ENCODE assay signal across 13 cellular contexts in the genomic region with DNA sequence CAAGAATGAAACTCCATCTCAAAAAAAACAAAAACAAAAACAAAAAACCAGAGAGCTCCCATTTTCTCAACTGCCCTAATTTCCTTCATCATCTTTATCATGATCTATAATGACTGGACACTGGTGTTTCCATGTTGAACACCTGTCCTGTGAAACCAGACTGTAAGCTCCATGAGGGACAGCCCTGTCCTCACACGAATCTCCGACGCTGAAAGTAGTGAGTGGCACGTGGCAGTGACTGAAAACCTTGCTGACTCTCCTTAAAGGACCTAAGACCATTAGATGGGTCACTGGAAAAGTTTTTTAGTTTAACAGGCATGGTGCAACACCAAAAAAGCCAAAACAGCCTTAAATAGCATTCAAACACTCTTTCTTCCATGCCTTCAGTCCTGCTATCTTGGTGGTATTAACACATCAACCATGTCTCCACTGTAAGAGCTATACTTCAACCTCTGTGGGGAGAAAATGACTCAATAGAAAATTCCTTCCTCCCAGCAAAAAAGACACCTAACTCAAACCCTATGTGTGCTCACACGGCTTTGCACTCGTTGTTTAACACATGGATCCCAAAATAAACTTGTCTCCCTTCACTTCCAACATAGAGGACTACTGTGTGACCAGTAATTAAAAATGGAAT. TPM values are rescaled to one million over a fixed set of nuclear protein-coding genes. Genes with fewer than 3 reads are reported as not detected.
DNase-seq lines count a peak whose midpoint lies in the region; ATAC-seq and TF ChIP-seq lines count a peak whose summit lies in the region.
"Had no signal": no experiment of that assay in that cellular context is flagged by ENCODE, and none has a peak within 500 bp of the region (broad histone marks: within the 10 kb centered on the region; RNA-seq: fewer than 3 reads in every experiment).

No MANE protein-coding gene starts in this region.

- H3K9me3 ChIP-seq in smooth muscle cell (replicated peaks; ENCODE audit: low read depth) = no peaks in the 10 kb centered on the region
- H3K9me3 ChIP-seq: Peyer's patch had no signal

- H3K9me3 Mint-ChIP-seq in activated T-cell treated with anti-CD3 and anti-CD28 coated beads, Interleukin-2, amount 50 U/mL, for 24 hours = peaks cover 3% of the 10 kb centered on the region

- 54% methylated on average over 6 of the region's 6 CpGs for WGBS in smooth muscle cell (ENCODE audit: low lambda C conversion rate)

- H3K4me3 ChIP-seq in fibroblast of mammary gland (ENCODE audit: control insufficient read depth, low read depth, low read length) = no peak overlapping the region
- peak overlapping the region; percentile 14 for H3K4me3 ChIP-seq in smooth muscle cell
- H3K4me3 ChIP-seq: Peyer's patch had no signal

- H3K27ac Mint-ChIP-seq in activated T-cell treated with anti-CD3 and anti-CD28 coated beads, Interleukin-2, amount 50 U/mL, for 24 hours = peak overlapping the region; percentile 89

- peak overlapping the region; percentile 66 for H3K27ac ChIP-seq in smooth muscle cell (ENCODE audit: low read depth)
- H3K27ac ChIP-seq: Peyer's patch had no signal

- H3K36me3 Mint-ChIP-seq in activated T-cell treated with anti-CD3 and anti-CD28 coated beads, Interleukin-2, amount 50 U/mL, for 24 hours (ENCODE audit: low read depth) = peaks cover 29% of the 10 kb centered on the region

- no peaks in the 10 kb centered on the region for H4K20me1 ChIP-seq in smooth muscle cell (ENCODE audit: low read depth)

- H3K4me1 Mint-ChIP-seq in activated T-cell treated with anti-CD3 and anti-CD28 coated beads, Interleukin-2, amount 50 U/mL, for 24 hours (ENCODE audit: low read depth) = peaks cover 57% of the 10 kb centered on the region

- H3K27me3 Mint-ChIP-seq in activated T-cell treated with anti-CD3 and anti-CD28 coated beads, Interleukin-2, amount 50 U/mL, for 24 hours = no peaks in the 10 kb centered on the region

- ATAC-seq in SK-N-SH treated with all-trans-retinoic acid at 6 μM for 48 hours (peak; percentile 52), HG03439 (IDR thresholded peaks at IDR 0.05; ENCODE audit: unreplicated experiment) (no peak)

- no peak for TF ChIP-seq CTCF in fibroblast of mammary gland (conservative IDR thresholded peaks at IDR 0.05; ENCODE audit: control insufficient read depth, insufficient read depth, low read depth, low read length)
- no peak for TF ChIP-seq CTCF in smooth muscle cell (IDR thresholded peaks at IDR 0.05; ENCODE audit: borderline replicate concordance, insufficient read depth, poor library complexity, severe bottlenecking)

- DNase-seq in activated T-cell treated with anti-CD3 and anti-CD28 coated beads, Interleukin-2, amount 50 U/mL, for 24 hours = no peak
- DNase-seq in activated T-cell treated with anti-CD3 and anti-CD28 coated beads for 4 hours (no peak), fibroblast of mammary gland (ENCODE audit: low read depth) (peak; percentile 81), smooth muscle cell (lab: John Stamatoyannopoulos, UW; ENCODE audit: unreplicated experiment) (no peak), NCI-H446 treated with DMSO at 0.1 percent for 48 hours (lab: John Stamatoyannopoulos, UW) (no peak), D341Med (ENCODE audit: low spot score) (no peak)
- DNase-seq: ACHN; activated gamma-delta T cell treated with Interleukin-2 at 50 U/mL for 16 hours; Karpas-422; Peyer's patch; stimulated activated CD4-positive, alpha-beta T cell treated with anti-CD3 and anti-CD28 coated beads, Interleukin-12 subunit alpha, Interleukin-12 subunit beta, amount 100 ng/mL, for 4 hours had no signal

- H3K4me2 ChIP-seq in smooth muscle cell = no peak overlapping the region

- H3K79me2 ChIP-seq in smooth muscle cell (ENCODE audit: low read depth) = peaks cover 57% of the 10 kb centered on the region

- H2AFZ ChIP-seq in smooth muscle cell (ENCODE audit: low read depth) = no peak overlapping the region

- peaks cover 25% of the 10 kb centered on the region for H3F3A ChIP-seq in smooth muscle cell (ENCODE audit: low read depth)

- H3K36me3 ChIP-seq in smooth muscle cell (ENCODE audit: low read depth) = peaks cover 4% of the 10 kb centered on the region

- H3K4me1 ChIP-seq in smooth muscle cell (ENCODE audit: low read depth) = peaks cover 18% of the 10 kb centered on the region

- no peak overlapping the region for H3K9ac ChIP-seq in smooth muscle cell (ENCODE audit: low read depth)

- H3K27me3 ChIP-seq in smooth muscle cell (ENCODE audit: low read depth) = no peaks in the 10 kb centered on the region
- H3K27me3 ChIP-seq: Peyer's patch had no signal

- peak overlapping the region; percentile 56 for H3K4me3 Mint-ChIP-seq in activated T-cell treated with anti-CD3 and anti-CD28 coated beads, Interleukin-2, amount 50 U/mL, for 24 hours

TF ChIP-seq in SK-N-SH treated with all-trans-retinoic acid at 6 μM for 48 hours, 23 proteins besides CTCF, POLR2A, EP300 and RAD21:
- no peak for TF ChIP-seq ZC3H10 (CRISPR knock-in tag; IDR thresholded peaks at IDR 0.05)
- TF ChIP-seq PPARA (CRISPR knock-in tag; IDR thresholded peaks at IDR 0.05; ENCODE audit: borderline replicate concordance) = no peak
- TF ChIP-seq ZNF565 (CRISPR knock-in tag; conservative IDR thresholded peaks at IDR 0.05; ENCODE audit: low read depth) = no peak
- no peak for TF ChIP-seq ARNTL (CRISPR knock-in tag; IDR thresholded peaks at IDR 0.05; ENCODE audit: borderline replicate concordance, low read depth)
- TF ChIP-seq TCF4 (CRISPR knock-in tag; IDR thresholded peaks at IDR 0.05; ENCODE audit: borderline replicate concordance) = no peak
- TF ChIP-seq RARB (CRISPR knock-in tag; IDR thresholded peaks at IDR 0.05) = no peak
- no peak for TF ChIP-seq BACH2 (CRISPR knock-in tag; IDR thresholded peaks at IDR 0.05; ENCODE audit: borderline replicate concordance)
- TF ChIP-seq, protein P1, sequence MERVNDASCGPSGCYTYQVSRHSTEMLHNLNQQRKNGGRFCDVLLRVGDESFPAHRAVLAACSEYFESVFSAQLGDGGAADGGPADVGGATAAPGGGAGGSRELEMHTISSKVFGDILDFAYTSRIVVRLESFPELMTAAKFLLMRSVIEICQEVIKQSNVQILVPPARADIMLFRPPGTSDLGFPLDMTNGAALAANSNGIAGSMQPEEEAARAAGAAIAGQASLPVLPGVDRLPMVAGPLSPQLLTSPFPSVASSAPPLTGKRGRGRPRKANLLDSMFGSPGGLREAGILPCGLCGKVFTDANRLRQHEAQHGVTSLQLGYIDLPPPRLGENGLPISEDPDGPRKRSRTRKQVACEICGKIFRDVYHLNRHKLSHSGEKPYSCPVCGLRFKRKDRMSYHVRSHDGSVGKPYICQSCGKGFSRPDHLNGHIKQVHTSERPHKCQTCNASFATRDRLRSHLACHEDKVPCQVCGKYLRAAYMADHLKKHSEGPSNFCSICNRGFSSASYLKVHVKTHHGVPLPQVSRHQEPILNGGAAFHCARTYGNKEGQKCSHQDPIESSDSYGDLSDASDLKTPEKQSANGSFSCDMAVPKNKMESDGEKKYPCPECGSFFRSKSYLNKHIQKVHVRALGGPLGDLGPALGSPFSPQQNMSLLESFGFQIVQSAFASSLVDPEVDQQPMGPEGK (CRISPR knock-in tag; IDR thresholded peaks at IDR 0.05; ENCODE audit: borderline replicate concordance) = no peak
- no peak for TF ChIP-seq TOX (CRISPR knock-in tag; IDR thresholded peaks at IDR 0.05; ENCODE audit: borderline replicate concordance)
- no peak for TF ChIP-seq OSR1 (CRISPR knock-in tag; IDR thresholded peaks at IDR 0.05)
- TF ChIP-seq, protein P2, sequence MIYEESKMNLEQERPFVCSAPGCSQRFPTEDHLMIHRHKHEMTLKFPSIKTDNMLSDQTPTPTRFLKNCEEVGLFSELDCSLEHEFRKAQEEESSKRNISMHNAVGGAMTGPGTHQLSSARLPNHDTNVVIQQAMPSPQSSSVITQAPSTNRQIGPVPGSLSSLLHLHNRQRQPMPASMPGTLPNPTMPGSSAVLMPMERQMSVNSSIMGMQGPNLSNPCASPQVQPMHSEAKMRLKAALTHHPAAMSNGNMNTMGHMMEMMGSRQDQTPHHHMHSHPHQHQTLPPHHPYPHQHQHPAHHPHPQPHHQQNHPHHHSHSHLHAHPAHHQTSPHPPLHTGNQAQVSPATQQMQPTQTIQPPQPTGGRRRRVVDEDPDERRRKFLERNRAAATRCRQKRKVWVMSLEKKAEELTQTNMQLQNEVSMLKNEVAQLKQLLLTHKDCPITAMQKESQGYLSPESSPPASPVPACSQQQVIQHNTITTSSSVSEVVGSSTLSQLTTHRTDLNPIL (CRISPR knock-in tag; IDR thresholded peaks at IDR 0.05; ENCODE audit: low read depth) = no peak
- TF ChIP-seq, protein P3, sequence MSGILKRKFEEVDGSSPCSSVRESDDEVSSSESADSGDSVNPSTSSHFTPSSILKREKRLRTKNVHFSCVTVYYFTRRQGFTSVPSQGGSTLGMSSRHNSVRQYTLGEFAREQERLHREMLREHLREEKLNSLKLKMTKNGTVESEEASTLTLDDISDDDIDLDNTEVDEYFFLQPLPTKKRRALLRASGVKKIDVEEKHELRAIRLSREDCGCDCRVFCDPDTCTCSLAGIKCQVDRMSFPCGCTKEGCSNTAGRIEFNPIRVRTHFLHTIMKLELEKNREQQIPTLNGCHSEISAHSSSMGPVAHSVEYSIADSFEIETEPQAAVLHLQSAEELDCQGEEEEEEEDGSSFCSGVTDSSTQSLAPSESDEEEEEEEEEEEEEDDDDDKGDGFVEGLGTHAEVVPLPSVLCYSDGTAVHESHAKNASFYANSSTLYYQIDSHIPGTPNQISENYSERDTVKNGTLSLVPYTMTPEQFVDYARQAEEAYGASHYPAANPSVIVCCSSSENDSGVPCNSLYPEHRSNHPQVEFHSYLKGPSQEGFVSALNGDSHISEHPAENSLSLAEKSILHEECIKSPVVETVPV (CRISPR knock-in tag; IDR thresholded peaks at IDR 0.05) = no peak
- TF ChIP-seq ZFP3 (CRISPR knock-in tag; IDR thresholded peaks at IDR 0.05) = no peak
TF ChIP-seq in SK-N-SH treated with all-trans-retinoic acid at 6 μM for 48 hours: peak in this region for 0.

RNA-seq across cellular contexts. Expression of a gene that starts 8.3 kb away (rescaled TPM):
- total RNA-seq in smooth muscle cell = 14.2 and 20.1 TPM in 2 replicates
- 13.8 and 14.5 TPM in 2 replicates for polyA plus RNA-seq in smooth muscle cell
